In the genomic region with DNA sequence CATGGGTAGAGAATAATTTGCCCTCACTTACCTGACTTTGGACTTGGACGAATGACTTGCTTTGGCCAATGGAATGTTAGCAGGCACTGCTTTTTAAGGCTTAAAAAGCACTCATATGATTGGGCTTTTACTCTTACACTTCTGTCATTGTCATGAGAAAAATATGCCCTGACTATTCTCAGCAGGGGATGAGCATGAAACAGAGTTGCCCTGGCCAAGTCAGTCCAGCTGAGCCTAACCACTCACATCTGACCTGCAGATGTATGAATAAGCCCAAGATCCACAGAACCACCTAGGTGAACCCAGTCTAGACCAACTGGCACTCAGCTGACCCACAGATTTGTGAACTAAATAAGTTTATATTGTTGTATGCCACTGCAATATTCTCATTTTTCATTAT, we compare ENCODE assay signal across 17 cellular contexts.
DNase-seq lines count a peak whose midpoint lies in the region; ATAC-seq, FAIRE-seq and TF ChIP-seq lines count a peak whose summit lies in the region.
"Had no signal": no experiment of that assay in that cellular context is flagged by ENCODE, and none has a peak within 500 bp of the region (broad histone marks: within the 10 kb centered on the region; RNA-seq: fewer than 3 reads in every experiment).

No MANE protein-coding gene starts in this region.

- no peak for ATAC-seq in GM19452 (IDR thresholded peaks at IDR 0.05; ENCODE audit: unreplicated experiment)
- ATAC-seq in CD4-positive, alpha-beta T cell (ENCODE audit: poor library complexity) = no peak
- ATAC-seq: CD8-positive, alpha-beta T cell had no signal

- intact Hi-C loops in CD4-positive, alpha-beta T cell (cut with DNase I, micrococcal nuclease) = no loop called here

- FAIRE-seq in RCC 7860 (lab: Jason Lieb, UNC) = no peak
- FAIRE-seq: GM12892 had no signal

- POLR2A ChIA-PET in CD4-positive, alpha-beta T cell (lab: Charles Lee) = no interaction called here

- H3K9me3 Mint-ChIP-seq in CD4-positive, alpha-beta T cell = peaks cover 7% of the 10 kb centered on the region
- H3K9me3 Mint-ChIP-seq: HFFc6 had no signal

- H2AFZ ChIP-seq in MM.1S (ENCODE audit: low read length) = no peak overlapping the region

- no peaks in the 10 kb centered on the region for H3K4me1 ChIP-seq in MM.1S (ENCODE audit: low read length)

- no peaks in the 10 kb centered on the region for H3K27me3 Mint-ChIP-seq in CD4-positive, alpha-beta T cell

- peak; percentile 14 for DNase-seq in GM03348 (ENCODE audit: low spot score)
- peak; percentile 15 for DNase-seq in RCC 7860 (ENCODE audit: low spot score)
- peak; percentile 33 for DNase-seq in fibroblast of gingiva (ENCODE audit: low read depth)
- DNase-seq in activated CD4-positive, alpha-beta T cell treated with anti-CD3 and anti-CD28 coated beads, Interleukin-2, amount 50 U/mL, for 4 hours = no peak
- no peak for DNase-seq in MM.1S
- no peak for DNase-seq in CD4-positive, alpha-beta T cell
- DNase-seq: CD8-positive, alpha-beta T cell; DMS79; GDM1; HFFc6; Karpas-422; NCI-H1105 treated with DMSO at 0.1 percent for 48 hours; NCI-H187 treated with DMSO at 0.1 percent for 48 hours; NCI-H69; SHP77 treated with DMSO at 0.1 percent for 48 hours had no signal

- H3K9me2 ChIP-seq in MM.1S (replicated peaks; ENCODE audit: insufficient read depth, low read length) = no peaks in the 10 kb centered on the region; the same call in 1 of the 2 replicates

- H3K27ac Mint-ChIP-seq in CD4-positive, alpha-beta T cell = no peak overlapping the region
- H3K27ac Mint-ChIP-seq: CD8-positive, alpha-beta T cell; HFFc6 had no signal

- H3K9ac ChIP-seq in MM.1S (ENCODE audit: low read length) = no peak overlapping the region

- H3K4me2 ChIP-seq in MM.1S (ENCODE audit: low read depth, low read length) = no peak overlapping the region

- CTCF ChIA-PET in CD4-positive, alpha-beta T cell (lab: Charles Lee) = no interaction called here

- no peaks in the 10 kb centered on the region for H4K20me1 ChIP-seq in MM.1S (ENCODE audit: insufficient read depth, low read length)

- H3K27me3 ChIP-seq in MM.1S (replicated peaks; ENCODE audit: insufficient read depth, low read length) = no peaks in the 10 kb centered on the region
- H3K27me3 ChIP-seq in CD4-positive, alpha-beta T cell (ENCODE audit: control insufficient read depth, insufficient read depth, low read length) = no peaks in the 10 kb centered on the region

- no peak overlapping the region for H3K27ac ChIP-seq in MM.1S (ENCODE audit: low read length)
- no peak overlapping the region for H3K27ac ChIP-seq in CD4-positive, alpha-beta T cell (ENCODE audit: low read depth, low read length)

- H3K9me3 ChIP-seq in MM.1S (replicated peaks; ENCODE audit: insufficient read depth, low read length) = no peaks in the 10 kb centered on the region
- H3K9me3 ChIP-seq in CD4-positive, alpha-beta T cell (ENCODE audit: control insufficient read depth, low read length) = no peaks in the 10 kb centered on the region

- H3K4me3 ChIP-seq in MM.1S (ENCODE audit: low read length) = no peak overlapping the region

- H3K4me3 Mint-ChIP-seq in CD4-positive, alpha-beta T cell = no peak overlapping the region
- H3K4me3 Mint-ChIP-seq: CD8-positive, alpha-beta T cell; HFFc6 had no signal

- no peaks in the 10 kb centered on the region for H3K36me3 Mint-ChIP-seq in CD4-positive, alpha-beta T cell (ENCODE audit: low read depth)
- H3K36me3 Mint-ChIP-seq: CD8-positive, alpha-beta T cell had no signal

- no peaks in the 10 kb centered on the region for H3F3A ChIP-seq in MM.1S (ENCODE audit: insufficient read depth, low read length)

- no peaks in the 10 kb centered on the region for H3K79me2 ChIP-seq in MM.1S (ENCODE audit: low read length)

- TF ChIP-seq CTCF in MM.1S (IDR thresholded peaks at IDR 0.05; ENCODE audit: low read length) = no peak
- TF ChIP-seq CTCF in CD4-positive, alpha-beta T cell (IDR thresholded peaks at IDR 0.05) = no peak

- no peaks in the 10 kb centered on the region for H3K36me3 ChIP-seq in MM.1S (replicated peaks; ENCODE audit: insufficient read depth, low read length)

- no peaks in the 10 kb centered on the region for H3K4me1 Mint-ChIP-seq in CD4-positive, alpha-beta T cell (ENCODE audit: low read depth)

Comparison
In these comparisons a context has a peak if more than half of its experiments do, and no peak if none do; other contexts are left out.
1. DNase-seq: peak in GM03348 (single experiment), RCC 7860 (single experiment) and fibroblast of gingiva (single experiment); none in activated CD4-positive, alpha-beta T cell treated with anti-CD3 and anti-CD28 coated beads, Interleukin-2, amount 50 U/mL, for 4 hours (0 of 2), MM.1S (single experiment) and CD4-positive, alpha-beta T cell (0 of 10).